ENCODE assay signal across 14 cellular contexts in the genomic region with DNA sequence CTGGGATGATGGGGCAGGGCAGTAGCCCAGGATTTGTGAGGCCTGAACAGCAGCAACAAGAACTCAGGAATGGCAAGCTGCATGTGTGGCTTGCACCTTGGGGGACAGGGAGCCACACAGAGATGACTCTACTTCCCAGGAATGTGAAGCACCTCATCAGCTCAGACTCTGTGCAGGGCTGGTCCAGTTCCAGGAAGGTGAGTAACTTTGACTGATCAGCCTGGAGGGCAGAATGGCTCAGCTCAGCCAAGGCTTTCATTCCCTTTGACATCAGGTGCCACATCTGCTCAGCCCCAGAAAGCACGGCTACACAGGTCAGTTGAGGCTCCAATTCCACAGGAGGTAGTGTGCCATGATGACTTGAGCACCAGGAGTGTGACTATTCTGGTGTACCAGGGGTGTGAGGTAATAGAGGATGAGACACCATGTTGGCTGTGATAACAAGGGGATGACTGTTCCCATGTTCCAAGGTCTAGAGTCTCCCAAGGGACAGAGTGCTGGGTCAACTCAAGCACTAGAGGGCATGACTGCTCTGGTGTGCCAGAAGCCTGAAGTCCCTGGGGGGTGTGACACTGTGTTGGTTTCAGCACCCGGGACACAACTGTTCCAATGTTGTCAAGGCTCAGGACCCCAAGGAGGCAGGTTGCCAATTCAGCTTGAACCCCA.
DNase-seq lines count a peak whose midpoint lies in the region; ATAC-seq, FAIRE-seq and TF ChIP-seq lines count a peak whose summit lies in the region.
"Had no signal": no experiment of that assay in that cellular context is flagged by ENCODE, and none has a peak within 500 bp of the region (broad histone marks: within the 10 kb centered on the region; RNA-seq: fewer than 3 reads in every experiment).

No MANE protein-coding gene starts in this region.

- H3K4me1 Mint-ChIP-seq in activated naive CD4-positive, alpha-beta T cell treated with anti-CD3 and anti-CD28 coated beads, Interleukin-2, amount 10 ng/mL, durations not matched to agents 7 days and 5 days = no peaks in the 10 kb centered on the region

- H3K4me3 ChIP-seq in A549 = no peak overlapping the region
- no peak overlapping the region for H3K4me3 ChIP-seq in HFF-Myc (replicated peaks; ENCODE audit: low read depth, low read length)
- H3K4me3 ChIP-seq: K562, psoas muscle had no signal

- TF ChIP-seq RAD21 in A549 (conservative IDR thresholded peaks at IDR 0.05 in 1 of 2, IDR thresholded peaks at IDR 0.05 in 1 of 2) = no peak

- 0% methylated on average over 1 of the region's 2 CpGs for WGBS in A549 (ENCODE audit: missing lambda C conversion rate)

- H3K9me3 ChIP-seq in A549 = no peaks in the 10 kb centered on the region; the same call in 2 of the 3 replicates

- peak; percentile 59 to 78 for ATAC-seq in A549
- peak; percentile 93 for ATAC-seq in foreskin keratinocyte
- ATAC-seq: K562, psoas muscle had no signal

- CTCF ChIA-PET in A549 (lab: Yijun Ruan, JAX) = no interaction called here
- CTCF ChIA-PET in activated naive CD4-positive, alpha-beta T cell treated with anti-CD3 and anti-CD28 coated beads, Interleukin-2, amount 10 ng/mL, durations not matched to agents 7 days and 5 days (lab: Charles Lee) = no interaction called here

- H3K36me3 Mint-ChIP-seq in activated naive CD4-positive, alpha-beta T cell treated with anti-CD3 and anti-CD28 coated beads, Interleukin-2, amount 10 ng/mL, durations not matched to agents 7 days and 5 days = no peaks in the 10 kb centered on the region

- no peak overlapping the region for H3K27ac Mint-ChIP-seq in activated naive CD4-positive, alpha-beta T cell treated with anti-CD3 and anti-CD28 coated beads, Interleukin-2, amount 10 ng/mL, durations not matched to agents 7 days and 5 days

- H3K4me1 ChIP-seq in A549 (0 out of 3 replicates have a peak, but pooled peaks cover 4% of the 10 kb centered on the region), foreskin keratinocyte (peaks cover 12% of the 10 kb centered on the region)
- H3K4me1 ChIP-seq: psoas muscle had no signal

- DNase-seq in A549 (ENCODE audit: low read depth in 1 of 2, low spot score in 1 of 2) = peak in 1 of 2 experiments; percentile 40
- peak; percentile 3 for DNase-seq in HFF-Myc (ENCODE audit: extremely low read depth, low read depth)
- DNase-seq in T1000 (lab: John Stamatoyannopoulos, UW) = peak; percentile 89
- DNase-seq in foreskin keratinocyte = peak; percentile 99 to 100
- no peak for DNase-seq in activated naive CD4-positive, alpha-beta T cell treated with anti-CD3 and anti-CD28 coated beads, Interleukin-2, amount 10 ng/mL, durations not matched to agents 7 days and 5 days
- DNase-seq in C1 segment of cervical spinal cord (lab: John Stamatoyannopoulos, UW) = no peak
- no peak for DNase-seq in DMS79 (lab: John Stamatoyannopoulos, UW)
- no peak for DNase-seq in GM19240 (ENCODE audit: insufficient read length, low spot score)
- DNase-seq: activated CD4-positive, alpha-beta T cell treated with anti-CD3 and anti-CD28 coated beads, Interleukin-2, amount 50 U/mL, for 1 hour; central memory CD4-positive, alpha-beta T cell; DMS79 treated with DMSO at 0.1 percent for 48 hours; NCI-H2081; psoas muscle had no signal

- no peaks in the 10 kb centered on the region for H3K27me3 Mint-ChIP-seq in activated naive CD4-positive, alpha-beta T cell treated with anti-CD3 and anti-CD28 coated beads, Interleukin-2, amount 10 ng/mL, durations not matched to agents 7 days and 5 days

- no peak overlapping the region for H3K27ac ChIP-seq in A549
- H3K27ac ChIP-seq in foreskin keratinocyte = no peak overlapping the region
- H3K27ac ChIP-seq: psoas muscle had no signal

- no peaks in the 10 kb centered on the region for H3K27me3 ChIP-seq in foreskin keratinocyte

- TF ChIP-seq EP300 in A549 (IDR thresholded peaks at IDR 0.05) = no peak

- TF ChIP-seq POLR2A in A549 (IDR thresholded peaks at IDR 0.05; ENCODE audit: low read length) = no peak

- no peak for TF ChIP-seq CTCF in A549 (IDR thresholded peaks at IDR 0.05)
- TF ChIP-seq CTCF in HFF-Myc (IDR thresholded peaks at IDR 0.05; ENCODE audit: low read depth, low read length, missing control alignments) = no peak
- TF ChIP-seq CTCF in foreskin keratinocyte (conservative IDR thresholded peaks at IDR 0.05) = peak; percentile 58

- no peak for FAIRE-seq in A549 (lab: Jason Lieb, UNC)
- FAIRE-seq: K562 had no signal

- POLR2A ChIA-PET in A549 (lab: Yijun Ruan, JAX) = no interaction called here

- H3K4me3 Mint-ChIP-seq in activated naive CD4-positive, alpha-beta T cell treated with anti-CD3 and anti-CD28 coated beads, Interleukin-2, amount 10 ng/mL, durations not matched to agents 7 days and 5 days = no peak overlapping the region

- H3K9me3 Mint-ChIP-seq in activated naive CD4-positive, alpha-beta T cell treated with anti-CD3 and anti-CD28 coated beads, Interleukin-2, amount 10 ng/mL, durations not matched to agents 7 days and 5 days = peaks cover 12% of the 10 kb centered on the region

- H3K4me2 ChIP-seq in A549 = no peak overlapping the region

TF ChIP-seq in A549, 52 proteins besides CTCF, POLR2A, EP300 and RAD21:
- TF ChIP-seq TP53 (CRISPR knock-in tag; IDR thresholded peaks at IDR 0.05) = no peak
- no peak for TF ChIP-seq RFX5 (IDR thresholded peaks at IDR 0.05)
- no peak for TF ChIP-seq FOSL2 (IDR thresholded peaks at IDR 0.05)
- TF ChIP-seq FOSL2 (CRISPR knock-in tag; IDR thresholded peaks at IDR 0.05) = no peak
- no peak for TF ChIP-seq CHD2 (IDR thresholded peaks at IDR 0.05; ENCODE audit: low read length, partially characterized antibody)
- TF ChIP-seq RNF2 (IDR thresholded peaks at IDR 0.05; ENCODE audit: borderline replicate concordance, low read depth) = no peak
- TF ChIP-seq SREBF2 (IDR thresholded peaks at IDR 0.05) = no peak

Comparison
In these comparisons a context has a peak if more than half of its experiments do, and no peak if none do; other contexts are left out.
1. DNase-seq: peak in HFF-Myc (single experiment), T1000 (single experiment) and foreskin keratinocyte (2 of 2); none in activated naive CD4-positive, alpha-beta T cell treated with anti-CD3 and anti-CD28 coated beads, Interleukin-2, amount 10 ng/mL, durations not matched to agents 7 days and 5 days (single experiment), C1 segment of cervical spinal cord (0 of 14), DMS79 (single experiment) and GM19240 (single experiment).